ENCODE assay signal across 27 cellular contexts in genomic region chr6:170256641-170257040, GRCh38. TPM values are rescaled to one million over a fixed set of nuclear protein-coding genes. Genes with fewer than 3 reads are reported as not detected.
"Had no signal": no experiment of that assay in that cellular context is flagged by ENCODE, and none has a peak within 500 bp of the region (broad histone marks: within the 10 kb centered on the region; RNA-seq: fewer than 3 reads in every experiment).

No MANE protein-coding gene starts in this region.

- H3K27ac ChIP-seq: brain microvascular endothelial cell had no signal

- H3K4me1 Mint-ChIP-seq: activated CD4-positive, alpha-beta T cell treated with anti-CD3 and anti-CD28 coated beads, Interleukin-2, amount 10 ng/mL, durations not matched to agents 24 days and 14 days; activated naive CD4-positive, alpha-beta T cell treated with anti-CD3 and anti-CD28 coated beads, Interleukin-2, amount 10 ng/mL, durations not matched to agents 7 days and 5 days; activated naive CD8-positive, alpha-beta T cell treated with anti-CD3 and anti-CD28 coated beads, Interleukin-2, amount 50 U/mL, for 24 hours had no signal

- H3K9ac ChIP-seq: SK-N-SH had no signal

- DNase-seq: activated CD4-positive, alpha-beta T cell treated with anti-CD3 and anti-CD28 coated beads, Interleukin-2, amount 10 ng/mL, durations not matched to agents 24 days and 14 days; activated CD4-positive, alpha-beta T cell treated with anti-CD3 and anti-CD28 coated beads, Interleukin-2, amount 50 U/mL, for 4 hours; activated CD8-positive, alpha-beta T cell treated with anti-CD3 and anti-CD28 coated beads, Interleukin-2, amount 10 ng/mL, durations not matched to agents 7 days and 5 days; activated naive CD4-positive, alpha-beta T cell treated with anti-CD3 and anti-CD28 coated beads, Interleukin-2, amount 10 ng/mL, durations not matched to agents 7 days and 5 days; activated naive CD8-positive, alpha-beta T cell treated with anti-CD3 and anti-CD28 coated beads, Interleukin-2, amount 50 U/mL, for 24 hours; activated T-cell treated with anti-CD3 and anti-CD28 coated beads, Interleukin-2, amount 50 U/mL, for 24 hours; anterior cingulate cortex; brain microvascular endothelial cell; central memory CD4-positive, alpha-beta T cell; Kasumi-1; KG1; NCI-H1048; NCI-H1105 treated with DMSO at 0.1 percent for 48 hours; NCI-H1436; NCI-H1694; NCI-H1930; NCI-H2081 treated with DMSO at 0.1 percent for 48 hours; NCI-H226; NCI-H446 treated with DMSO at 0.1 percent for 48 hours; NCI-H524 treated with DMSO at 0.1 percent for 48 hours; SK-N-SH had no signal

- H3K27me3 ChIP-seq: MG63 had no signal

- H3K4me3 ChIP-seq: MG63 had no signal

- H3K36me3 Mint-ChIP-seq: activated naive CD4-positive, alpha-beta T cell treated with anti-CD3 and anti-CD28 coated beads, Interleukin-2, amount 10 ng/mL, durations not matched to agents 7 days and 5 days; activated naive CD8-positive, alpha-beta T cell had no signal

- H3K4me3 Mint-ChIP-seq: activated CD4-positive, alpha-beta T cell treated with anti-CD3 and anti-CD28 coated beads, Interleukin-2, amount 10 ng/mL, durations not matched to agents 24 days and 14 days; activated CD8-positive, alpha-beta T cell treated with anti-CD3 and anti-CD28 coated beads, Interleukin-2, amount 10 ng/mL, durations not matched to agents 7 days and 5 days; activated naive CD4-positive, alpha-beta T cell treated with anti-CD3 and anti-CD28 coated beads, Interleukin-2, amount 10 ng/mL, durations not matched to agents 7 days and 5 days; activated naive CD8-positive, alpha-beta T cell; activated naive CD8-positive, alpha-beta T cell treated with anti-CD3 and anti-CD28 coated beads, Interleukin-2, amount 50 U/mL, for 24 hours; activated T-cell treated with anti-CD3 and anti-CD28 coated beads, Interleukin-2, amount 50 U/mL, for 24 hours; T-helper 1 cell treated with Interleukin-12 subunit alpha and Interleukin-12 subunit beta and Interleukin-4 antibody, amounts not matched to agents 30 μg/mL and 1 μg/mL, for 36 hours; T-helper 2 cell treated with Interferon-gamma antibody and Interleukin-4, amounts not matched to agents 5 μg/mL and 100 μg/mL, for 36 hours had no signal

- H3K9me3 Mint-ChIP-seq: activated CD4-positive, alpha-beta T cell treated with anti-CD3 and anti-CD28 coated beads, Interleukin-2, amount 10 ng/mL, durations not matched to agents 24 days and 14 days; activated naive CD4-positive, alpha-beta T cell treated with anti-CD3 and anti-CD28 coated beads, Interleukin-2, amount 10 ng/mL, durations not matched to agents 7 days and 5 days; activated naive CD8-positive, alpha-beta T cell treated with anti-CD3 and anti-CD28 coated beads, Interleukin-2, amount 50 U/mL, for 24 hours; activated T-cell treated with anti-CD3 and anti-CD28 coated beads, Interleukin-2, amount 50 U/mL, for 24 hours; activated T-helper 2 cell treated with anti-CD3 and anti-CD28 coated beads, Interferon-gamma antibody, Interleukin-2, Interleukin-4, amounts not matched to agents 10 μg/mL and 5 μg/mL and 100 μg/mL, durations not matched to agents 14 hours and 24 hours and 36 hours; T-helper 1 cell treated with Interleukin-12 subunit alpha and Interleukin-12 subunit beta and Interleukin-4 antibody, amounts not matched to agents 30 μg/mL and 1 μg/mL, for 36 hours; T-helper 2 cell treated with Interferon-gamma antibody and Interleukin-4, amounts not matched to agents 5 μg/mL and 100 μg/mL, for 36 hours had no signal

- ATAC-seq: activated CD8-positive, alpha-beta T cell treated with anti-CD3 and anti-CD28 coated beads, Interleukin-2, amount 10 ng/mL, durations not matched to agents 7 days and 5 days; activated naive CD8-positive, alpha-beta T cell treated with anti-CD3 and anti-CD28 coated beads, Interleukin-2, amount 50 U/mL, for 24 hours; Panc1 had no signal

- H3K27ac Mint-ChIP-seq: activated CD4-positive, alpha-beta T cell treated with anti-CD3 and anti-CD28 coated beads, Interleukin-2, amount 10 ng/mL, durations not matched to agents 24 days and 14 days; activated CD8-positive, alpha-beta T cell treated with anti-CD3 and anti-CD28 coated beads, Interleukin-2, amount 10 ng/mL, durations not matched to agents 7 days and 5 days; activated naive CD4-positive, alpha-beta T cell treated with anti-CD3 and anti-CD28 coated beads, Interleukin-2, amount 10 ng/mL, durations not matched to agents 7 days and 5 days; activated naive CD8-positive, alpha-beta T cell treated with anti-CD3 and anti-CD28 coated beads, Interleukin-2, amount 50 U/mL, for 24 hours; activated T-cell treated with anti-CD3 and anti-CD28 coated beads, Interleukin-2, amount 50 U/mL, for 24 hours; activated T-helper 2 cell treated with anti-CD3 and anti-CD28 coated beads, Interferon-gamma antibody, Interleukin-2, Interleukin-4, amounts not matched to agents 10 μg/mL and 5 μg/mL and 100 μg/mL, durations not matched to agents 14 hours and 24 hours and 36 hours; T-helper 1 cell treated with Interleukin-12 subunit alpha and Interleukin-12 subunit beta and Interleukin-4 antibody, amounts not matched to agents 30 μg/mL and 1 μg/mL, for 36 hours; T-helper 2 cell treated with Interferon-gamma antibody and Interleukin-4, amounts not matched to agents 5 μg/mL and 100 μg/mL, for 36 hours had no signal

- H3K9me2 ChIP-seq: SK-N-SH had no signal

- H3K9me3 ChIP-seq: MG63, SK-N-SH had no signal

- H3K4me2 ChIP-seq: SK-N-SH had no signal

- H3K36me3 ChIP-seq: brain microvascular endothelial cell, MG63 had no signal

- H3K27me3 Mint-ChIP-seq: activated naive CD8-positive, alpha-beta T cell had no signal

RNA-seq across cellular contexts. Expression of gene DLL1, which starts 34.2 kb away (rescaled TPM):
- total RNA-seq: activated CD4-positive, alpha-beta T cell treated with anti-CD3 and anti-CD28 coated beads, Interleukin-2, amount 10 ng/mL, durations not matched to agents 24 days and 14 days; activated T-helper 2 cell treated with anti-CD3 and anti-CD28 coated beads, Interferon-gamma antibody, Interleukin-2, Interleukin-4, amounts not matched to agents 10 μg/mL and 5 μg/mL and 100 μg/mL, durations not matched to agents 14 hours and 24 hours and 36 hours had no signal
